ENCODE assay signal across 15 cellular contexts in genomic region chr10:4120454-4120853, GRCh38.
DNase-seq lines count a peak whose midpoint lies in the region; ATAC-seq and TF ChIP-seq lines count a peak whose summit lies in the region.
"Had no signal": no experiment of that assay in that cellular context is flagged by ENCODE, and none has a peak within 500 bp of the region (broad histone marks: within the 10 kb centered on the region; RNA-seq: fewer than 3 reads in every experiment).

No MANE protein-coding gene starts in this region.

- TF ChIP-seq CTCF in left lung (IDR thresholded peaks at IDR 0.05) (no peak), upper lobe of right lung (IDR thresholded peaks at IDR 0.05) (no peak)

- H3K4me3 ChIP-seq in left lung: no peak overlapping the region
- no peak overlapping the region for H3K4me3 ChIP-seq in upper lobe of right lung
- H3K4me3 ChIP-seq: body of pancreas, GM23338 had no signal

- intact Hi-C loops in left lung (cut with DNase I): no loop called here
- intact Hi-C loops in upper lobe of right lung (cut with DNase I): no loop called here

- H3K9me3 ChIP-seq in left lung (peaks cover 0 to 3% of the 10 kb centered on the region in 2 donors), upper lobe of right lung (no peaks in the 10 kb centered on the region)
- H3K9me3 ChIP-seq: body of pancreas had no signal

- ATAC-seq in left lung (peak; percentile 67), upper lobe of right lung (peak; percentile 65), GM18907 (IDR thresholded peaks at IDR 0.05; ENCODE audit: unreplicated experiment) (no peak)
- ATAC-seq: body of pancreas; GM23338; left lobe of liver; naive thymus-derived CD8-positive, alpha-beta T cell had no signal

- H3K27me3 ChIP-seq in left lung (no peaks in the 10 kb centered on the region), upper lobe of right lung (no peaks in the 10 kb centered on the region)
- H3K27me3 ChIP-seq: body of pancreas had no signal

- H3K4me1 ChIP-seq in left lung (peaks cover 0 to 25% of the 10 kb centered on the region in 2 donors), upper lobe of right lung (peaks cover 8% of the 10 kb centered on the region)
- H3K4me1 ChIP-seq: body of pancreas had no signal

- H3K27ac ChIP-seq in left lung: peak overlapping the region in 1 of 2 donors; percentile 84
- H3K27ac ChIP-seq in upper lobe of right lung: no peak overlapping the region

- DNase-seq in stimulated activated naive CD4-positive, alpha-beta T cell treated with Interleukin-2 at 50 U/mL for 16 hours (lab: John Stamatoyannopoulos, UW): peak; percentile 32
- DNase-seq in stimulated activated naive CD4-positive, alpha-beta T cell (lab: John Stamatoyannopoulos, UW): no peak
- DNase-seq in T-helper 22 cell (ENCODE audit: low read depth): peak; percentile 72
- peak; percentile 60 to 80 for DNase-seq in left lung
- no peak for DNase-seq in upper lobe of right lung
- DNase-seq in putamen (ENCODE audit: low spot score): no peak
- no peak for DNase-seq in NCI-H345 (lab: John Stamatoyannopoulos, UW)
- DNase-seq: activated CD8-positive, alpha-beta memory T cell treated with anti-CD3 and anti-CD28 coated beads for 24 hours; activated naive CD4-positive, alpha-beta T cell treated with anti-CD3 and anti-CD28 coated beads, Interleukin-2, amount 50 U/mL, for 16 hours; naive thymus-derived CD8-positive, alpha-beta T cell; NCI-H1694 had no signal

- H3K36me3 ChIP-seq in left lung: no peaks in the 10 kb centered on the region
- H3K36me3 ChIP-seq in upper lobe of right lung: no peaks in the 10 kb centered on the region

Comparison
In these comparisons a context has a peak if more than half of its experiments do, and no peak if none do; other contexts are left out.
1. DNase-seq: peak in stimulated activated naive CD4-positive, alpha-beta T cell treated with Interleukin-2 at 50 U/mL for 16 hours (single experiment), T-helper 22 cell (single experiment) and left lung (2 of 2); none in stimulated activated naive CD4-positive, alpha-beta T cell (0 of 6), upper lobe of right lung (single experiment), putamen (single experiment) and NCI-H345 (single experiment).